1 cellular context compared by ENCODE assay signal in the genomic region with DNA sequence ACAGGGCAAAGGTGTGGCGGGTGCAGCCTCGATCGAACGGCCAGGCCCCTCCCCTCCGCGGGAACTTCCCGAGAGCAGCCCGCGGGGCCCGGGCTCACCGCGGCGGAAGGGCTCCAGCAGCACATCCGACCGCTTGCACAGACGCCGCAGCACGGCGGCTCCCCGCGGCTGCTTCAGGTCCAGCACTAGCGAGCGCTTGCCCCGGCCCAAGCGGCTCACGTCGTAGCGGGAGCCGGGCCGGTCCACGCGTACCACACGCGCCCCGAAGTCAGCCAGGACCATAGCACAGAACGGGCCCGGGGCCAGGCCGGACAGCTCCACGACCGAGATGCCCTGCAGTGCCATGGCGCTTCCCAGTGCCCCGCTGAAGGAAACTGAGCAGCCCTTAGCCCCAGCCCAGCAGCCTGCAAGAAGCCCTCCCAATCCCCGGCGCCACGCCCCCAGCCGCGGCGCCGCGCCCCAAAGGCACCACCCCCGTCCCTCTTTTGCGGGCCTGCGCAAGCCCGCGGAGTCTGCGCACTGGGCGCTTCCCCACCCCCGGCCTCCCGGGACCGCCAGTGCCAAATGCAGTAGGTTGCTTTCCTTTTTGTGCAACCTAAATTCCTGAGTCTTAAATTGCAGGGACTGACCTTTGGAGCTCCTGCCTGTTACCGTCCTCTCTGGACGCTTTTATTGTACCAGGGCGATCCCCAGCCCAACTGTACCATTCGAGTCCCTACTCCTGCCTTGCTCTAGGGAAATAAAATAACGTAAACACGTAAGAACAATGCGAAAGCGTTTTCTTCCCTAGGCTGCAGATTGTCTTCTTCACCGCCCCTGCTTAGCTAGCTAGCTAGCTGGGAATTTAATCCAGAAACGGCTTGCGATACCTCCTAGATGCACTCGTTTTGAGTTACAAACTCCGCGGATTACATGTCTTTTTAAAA.
A peak's percentile ranks its signal among the peaks of the same experiment; 100 is the strongest.
TF ChIP-seq lines count a peak whose summit lies in the region.

A gene (minus strand): TSS at position 376 of the 926 bp plus-strand sequence. CDS start 31 bp downstream, at position 345.

TF ChIP-seq in K562, 482 proteins besides CTCF, POLR2A, EP300 and RAD21 (continued from another document and continues in another):
- TF ChIP-seq, protein P1, sequence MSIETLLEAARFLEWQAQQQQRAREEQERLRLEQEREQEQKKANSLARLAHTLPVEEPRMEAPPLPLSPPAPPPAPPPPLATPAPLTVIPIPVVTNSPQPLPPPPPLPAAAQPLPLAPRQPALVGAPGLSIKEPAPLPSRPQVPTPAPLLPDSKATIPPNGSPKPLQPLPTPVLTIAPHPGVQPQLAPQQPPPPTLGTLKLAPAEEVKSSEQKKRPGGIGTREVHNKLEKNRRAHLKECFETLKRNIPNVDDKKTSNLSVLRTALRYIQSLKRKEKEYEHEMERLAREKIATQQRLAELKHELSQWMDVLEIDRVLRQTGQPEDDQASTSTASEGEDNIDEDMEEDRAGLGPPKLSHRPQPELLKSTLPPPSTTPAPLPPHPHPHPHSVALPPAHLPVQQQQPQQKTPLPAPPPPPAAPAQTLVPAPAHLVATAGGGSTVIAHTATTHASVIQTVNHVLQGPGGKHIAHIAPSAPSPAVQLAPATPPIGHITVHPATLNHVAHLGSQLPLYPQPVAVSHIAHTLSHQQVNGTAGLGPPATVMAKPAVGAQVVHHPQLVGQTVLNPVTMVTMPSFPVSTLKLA (conservative IDR thresholded peaks at IDR 0.05) = peak; percentile 76 to 90
- TF ChIP-seq ATF7 (IDR thresholded peaks at IDR 0.05) (peak; percentile 77), TEAD4 (IDR thresholded peaks at IDR 0.05; ENCODE audit: low read length) (no peak; the same call in 1 of the 2 replicates), TEAD4 (CRISPR knock-in tag; IDR thresholded peaks at IDR 0.05; ENCODE audit: borderline replicate concordance) (no peak), CTBP1 (IDR thresholded peaks at IDR 0.05; ENCODE audit: borderline replicate concordance) (peak; percentile 89), GABPA (tag; conservative IDR thresholded peaks at IDR 0.05; ENCODE audit: low read depth) (peak; percentile 73), ETV5 (CRISPR knock-in tag; IDR thresholded peaks at IDR 0.05; ENCODE audit: low read depth) (peak; percentile 34; the same call in 1 of the 2 replicates), CREB1 (IDR thresholded peaks at IDR 0.05) (0 out of 2 replicates have a peak, but pooled peaks have one; percentile 18), CREB1 (CRISPR knock-in tag; IDR thresholded peaks at IDR 0.05) (peak; percentile 53; the same call in 1 of the 2 replicates), FIP1L1 (IDR thresholded peaks at IDR 0.05; ENCODE audit: low read depth, low read length, poor library complexity, severe bottlenecking) (peak; percentile 88), JUND (IDR thresholded peaks at IDR 0.05; ENCODE audit: borderline replicate concordance, low read depth, low read length) (peak; percentile 4; the same call in 1 of the 2 replicates), JUND (tag; IDR thresholded peaks at IDR 0.05; ENCODE audit: borderline replicate concordance, low read depth, low read length) (no peak), KLF6 (CRISPR knock-in tag; IDR thresholded peaks at IDR 0.05; ENCODE audit: borderline replicate concordance) (no peak), MYC (IDR thresholded peaks at IDR 0.05; ENCODE audit: low read depth, low read length) (peak; percentile 42; the same call in 1 of the 2 replicates), MYC (CRISPR knock-in tag; IDR thresholded peaks at IDR 0.05; ENCODE audit: borderline replicate concordance, low read depth) (no peak), HDAC8 (tag; IDR thresholded peaks at IDR 0.05) (peak; percentile 29; the same call in 1 of the 2 replicates), FOXK2 (conservative IDR thresholded peaks at IDR 0.05 in 1 of 2, IDR thresholded peaks at IDR 0.05 in 1 of 2; ENCODE audit: low read depth in 2 of 2) (peak; percentile 83 to 86; a peak in 3 of 4 replicates), POLR2H (tag; IDR thresholded peaks at IDR 0.05; ENCODE audit: low read depth) (peak; percentile 83), DMBX1 (CRISPR knock-in tag; IDR thresholded peaks at IDR 0.05; ENCODE audit: borderline replicate concordance) (no peak), ZFX (CRISPR knock-in tag; IDR thresholded peaks at IDR 0.05) (peak; percentile 89), NUFIP1 (IDR thresholded peaks at IDR 0.05; ENCODE audit: partially characterized antibody) (peak; percentile 24), HDAC1 (IDR thresholded peaks at IDR 0.05) (peak in 1 of 2 experiments; percentile 78; a peak in 2 of 4 replicates), FOXJ2 (tag; IDR thresholded peaks at IDR 0.05) (peak; percentile 59), GABPB1 (CRISPR knock-in tag; IDR thresholded peaks at IDR 0.05) (peak; percentile 80), CBFB (CRISPR knock-in tag; IDR thresholded peaks at IDR 0.05) (peak; percentile 55; the same call in 1 of the 2 replicates)
- TF ChIP-seq, protein P2, sequence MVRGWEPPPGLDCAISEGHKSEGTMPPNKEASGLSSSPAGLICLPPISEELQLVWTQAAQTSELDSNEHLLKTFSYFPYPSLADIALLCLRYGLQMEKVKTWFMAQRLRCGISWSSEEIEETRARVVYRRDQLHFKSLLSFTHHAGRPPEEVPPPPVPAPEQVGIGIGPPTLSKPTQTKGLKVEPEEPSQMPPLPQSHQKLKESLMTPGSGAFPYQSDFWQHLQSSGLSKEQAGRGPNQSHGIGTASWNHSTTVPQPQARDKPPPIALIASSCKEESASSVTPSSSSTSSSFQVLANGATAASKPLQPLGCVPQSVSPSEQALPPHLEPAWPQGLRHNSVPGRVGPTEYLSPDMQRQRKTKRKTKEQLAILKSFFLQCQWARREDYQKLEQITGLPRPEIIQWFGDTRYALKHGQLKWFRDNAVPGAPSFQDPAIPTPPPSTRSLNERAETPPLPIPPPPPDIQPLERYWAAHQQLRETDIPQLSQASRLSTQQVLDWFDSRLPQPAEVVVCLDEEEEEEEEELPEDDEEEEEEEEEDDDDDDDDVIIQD (CRISPR knock-in tag; IDR thresholded peaks at IDR 0.05) = no peak
- TF ChIP-seq, protein P3, sequence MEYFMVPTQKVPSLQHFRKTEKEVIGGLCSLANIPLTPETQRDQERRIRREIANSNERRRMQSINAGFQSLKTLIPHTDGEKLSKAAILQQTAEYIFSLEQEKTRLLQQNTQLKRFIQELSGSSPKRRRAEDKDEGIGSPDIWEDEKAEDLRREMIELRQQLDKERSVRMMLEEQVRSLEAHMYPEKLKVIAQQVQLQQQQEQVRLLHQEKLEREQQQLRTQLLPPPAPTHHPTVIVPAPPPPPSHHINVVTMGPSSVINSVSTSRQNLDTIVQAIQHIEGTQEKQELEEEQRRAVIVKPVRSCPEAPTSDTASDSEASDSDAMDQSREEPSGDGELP (CRISPR knock-in tag; IDR thresholded peaks at IDR 0.05; ENCODE audit: borderline replicate concordance) = peak; percentile 83
- TF ChIP-seq, protein P4, sequence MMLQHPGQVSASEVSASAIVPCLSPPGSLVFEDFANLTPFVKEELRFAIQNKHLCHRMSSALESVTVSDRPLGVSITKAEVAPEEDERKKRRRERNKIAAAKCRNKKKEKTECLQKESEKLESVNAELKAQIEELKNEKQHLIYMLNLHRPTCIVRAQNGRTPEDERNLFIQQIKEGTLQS (IDR thresholded peaks at IDR 0.05) = no peak
- TF ChIP-seq, protein P4 (CRISPR knock-in tag; conservative IDR thresholded peaks at IDR 0.05) = 0 out of 2 replicates have a peak, but pooled peaks have one; percentile 23
- TF ChIP-seq, protein P5, sequence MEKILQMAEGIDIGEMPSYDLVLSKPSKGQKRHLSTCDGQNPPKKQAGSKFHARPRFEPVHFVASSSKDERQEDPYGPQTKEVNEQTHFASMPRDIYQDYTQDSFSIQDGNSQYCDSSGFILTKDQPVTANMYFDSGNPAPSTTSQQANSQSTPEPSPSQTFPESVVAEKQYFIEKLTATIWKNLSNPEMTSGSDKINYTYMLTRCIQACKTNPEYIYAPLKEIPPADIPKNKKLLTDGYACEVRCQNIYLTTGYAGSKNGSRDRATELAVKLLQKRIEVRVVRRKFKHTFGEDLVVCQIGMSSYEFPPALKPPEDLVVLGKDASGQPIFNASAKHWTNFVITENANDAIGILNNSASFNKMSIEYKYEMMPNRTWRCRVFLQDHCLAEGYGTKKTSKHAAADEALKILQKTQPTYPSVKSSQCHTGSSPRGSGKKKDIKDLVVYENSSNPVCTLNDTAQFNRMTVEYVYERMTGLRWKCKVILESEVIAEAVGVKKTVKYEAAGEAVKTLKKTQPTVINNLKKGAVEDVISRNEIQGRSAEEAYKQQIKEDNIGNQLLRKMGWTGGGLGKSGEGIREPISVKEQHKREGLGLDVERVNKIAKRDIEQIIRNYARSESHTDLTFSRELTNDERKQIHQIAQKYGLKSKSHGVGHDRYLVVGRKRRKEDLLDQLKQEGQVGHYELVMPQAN (IDR thresholded peaks at IDR 0.05; ENCODE audit: borderline replicate concordance) = peak; percentile 83; the same call in 1 of the 2 replicates
- TF ChIP-seq, protein P6, sequence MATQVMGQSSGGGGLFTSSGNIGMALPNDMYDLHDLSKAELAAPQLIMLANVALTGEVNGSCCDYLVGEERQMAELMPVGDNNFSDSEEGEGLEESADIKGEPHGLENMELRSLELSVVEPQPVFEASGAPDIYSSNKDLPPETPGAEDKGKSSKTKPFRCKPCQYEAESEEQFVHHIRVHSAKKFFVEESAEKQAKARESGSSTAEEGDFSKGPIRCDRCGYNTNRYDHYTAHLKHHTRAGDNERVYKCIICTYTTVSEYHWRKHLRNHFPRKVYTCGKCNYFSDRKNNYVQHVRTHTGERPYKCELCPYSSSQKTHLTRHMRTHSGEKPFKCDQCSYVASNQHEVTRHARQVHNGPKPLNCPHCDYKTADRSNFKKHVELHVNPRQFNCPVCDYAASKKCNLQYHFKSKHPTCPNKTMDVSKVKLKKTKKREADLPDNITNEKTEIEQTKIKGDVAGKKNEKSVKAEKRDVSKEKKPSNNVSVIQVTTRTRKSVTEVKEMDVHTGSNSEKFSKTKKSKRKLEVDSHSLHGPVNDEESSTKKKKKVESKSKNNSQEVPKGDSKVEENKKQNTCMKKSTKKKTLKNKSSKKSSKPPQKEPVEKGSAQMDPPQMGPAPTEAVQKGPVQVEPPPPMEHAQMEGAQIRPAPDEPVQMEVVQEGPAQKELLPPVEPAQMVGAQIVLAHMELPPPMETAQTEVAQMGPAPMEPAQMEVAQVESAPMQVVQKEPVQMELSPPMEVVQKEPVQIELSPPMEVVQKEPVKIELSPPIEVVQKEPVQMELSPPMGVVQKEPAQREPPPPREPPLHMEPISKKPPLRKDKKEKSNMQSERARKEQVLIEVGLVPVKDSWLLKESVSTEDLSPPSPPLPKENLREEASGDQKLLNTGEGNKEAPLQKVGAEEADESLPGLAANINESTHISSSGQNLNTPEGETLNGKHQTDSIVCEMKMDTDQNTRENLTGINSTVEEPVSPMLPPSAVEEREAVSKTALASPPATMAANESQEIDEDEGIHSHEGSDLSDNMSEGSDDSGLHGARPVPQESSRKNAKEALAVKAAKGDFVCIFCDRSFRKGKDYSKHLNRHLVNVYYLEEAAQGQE (CRISPR knock-in tag; IDR thresholded peaks at IDR 0.05; ENCODE audit: low read depth) = peak; percentile 72
- TF ChIP-seq, protein P7, sequence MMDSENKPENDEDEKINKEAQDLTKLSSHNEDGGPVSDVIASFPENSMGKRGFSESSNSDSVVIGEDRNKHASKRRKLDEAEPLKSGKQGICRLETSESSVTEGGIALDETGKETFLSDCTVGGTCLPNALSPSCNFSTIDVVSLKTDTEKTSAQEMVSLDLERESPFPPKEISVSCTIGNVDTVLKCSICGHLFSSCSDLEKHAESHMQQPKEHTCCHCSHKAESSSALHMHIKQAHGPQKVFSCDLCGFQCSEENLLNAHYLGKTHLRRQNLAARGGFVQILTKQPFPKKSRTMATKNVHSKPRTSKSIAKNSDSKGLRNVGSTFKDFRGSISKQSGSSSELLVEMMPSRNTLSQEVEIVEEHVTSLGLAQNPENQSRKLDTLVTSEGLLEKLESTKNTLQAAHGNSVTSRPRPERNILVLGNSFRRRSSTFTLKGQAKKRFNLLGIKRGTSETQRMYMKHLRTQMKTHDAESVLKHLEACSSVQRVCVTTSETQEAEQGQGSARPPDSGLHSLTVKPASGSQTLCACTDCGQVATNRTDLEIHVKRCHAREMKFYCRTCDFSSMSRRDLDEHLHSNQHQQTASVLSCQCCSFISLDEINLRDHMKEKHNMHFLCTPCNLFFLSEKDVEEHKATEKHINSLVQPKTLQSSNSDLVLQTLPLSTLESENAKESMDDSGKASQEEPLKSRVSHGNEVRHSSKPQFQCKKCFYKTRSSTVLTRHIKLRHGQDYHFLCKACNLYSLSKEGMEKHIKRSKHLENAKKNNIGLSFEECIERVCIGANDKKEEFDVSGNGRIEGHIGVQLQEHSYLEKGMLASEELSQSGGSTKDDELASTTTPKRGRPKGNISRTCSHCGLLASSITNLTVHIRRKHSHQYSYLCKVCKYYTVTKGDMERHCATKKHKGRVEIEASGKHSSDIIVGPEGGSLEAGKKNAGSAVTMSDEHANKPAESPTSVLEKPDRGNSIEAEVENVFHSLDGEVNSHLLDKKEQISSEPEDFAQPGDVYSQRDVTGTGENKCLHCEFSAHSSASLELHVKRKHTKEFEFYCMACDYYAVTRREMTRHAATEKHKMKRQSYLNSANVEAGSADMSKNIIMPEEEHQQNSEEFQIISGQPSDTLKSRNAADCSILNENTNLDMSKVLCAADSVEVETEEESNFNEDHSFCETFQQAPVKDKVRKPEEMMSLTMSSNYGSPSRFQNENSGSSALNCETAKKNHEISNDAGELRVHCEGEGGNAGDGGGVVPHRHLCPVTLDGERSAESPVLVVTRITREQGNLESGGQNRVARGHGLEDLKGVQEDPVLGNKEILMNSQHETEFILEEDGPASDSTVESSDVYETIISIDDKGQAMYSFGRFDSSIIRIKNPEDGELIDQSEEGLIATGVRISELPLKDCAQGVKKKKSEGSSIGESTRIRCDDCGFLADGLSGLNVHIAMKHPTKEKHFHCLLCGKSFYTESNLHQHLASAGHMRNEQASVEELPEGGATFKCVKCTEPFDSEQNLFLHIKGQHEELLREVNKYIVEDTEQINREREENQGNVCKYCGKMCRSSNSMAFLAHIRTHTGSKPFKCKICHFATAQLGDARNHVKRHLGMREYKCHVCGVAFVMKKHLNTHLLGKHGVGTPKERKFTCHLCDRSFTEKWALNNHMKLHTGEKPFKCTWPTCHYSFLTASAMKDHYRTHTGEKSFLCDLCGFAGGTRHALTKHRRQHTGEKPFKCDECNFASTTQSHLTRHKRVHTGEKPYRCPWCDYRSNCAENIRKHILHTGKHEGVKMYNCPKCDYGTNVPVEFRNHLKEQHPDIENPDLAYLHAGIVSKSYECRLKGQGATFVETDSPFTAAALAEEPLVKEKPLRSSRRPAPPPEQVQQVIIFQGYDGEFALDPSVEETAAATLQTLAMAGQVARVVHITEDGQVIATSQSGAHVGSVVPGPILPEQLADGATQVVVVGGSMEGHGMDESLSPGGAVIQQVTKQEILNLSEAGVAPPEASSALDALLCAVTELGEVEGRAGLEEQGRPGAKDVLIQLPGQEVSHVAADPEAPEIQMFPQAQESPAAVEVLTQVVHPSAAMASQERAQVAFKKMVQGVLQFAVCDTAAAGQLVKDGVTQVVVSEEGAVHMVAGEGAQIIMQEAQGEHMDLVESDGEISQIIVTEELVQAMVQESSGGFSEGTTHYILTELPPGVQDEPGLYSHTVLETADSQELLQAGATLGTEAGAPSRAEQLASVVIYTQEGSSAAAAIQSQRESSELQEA (IDR thresholded peaks at IDR 0.05; ENCODE audit: low read depth) = no peak
- TF ChIP-seq, protein P8, sequence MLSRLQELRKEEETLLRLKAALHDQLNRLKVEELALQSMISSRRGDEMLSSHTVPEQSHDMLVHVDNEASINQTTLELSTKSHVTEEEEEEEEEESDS (CRISPR knock-in tag; IDR thresholded peaks at IDR 0.05) = no peak
